ENCODE assay signal across 11 cellular contexts in the genomic region with DNA sequence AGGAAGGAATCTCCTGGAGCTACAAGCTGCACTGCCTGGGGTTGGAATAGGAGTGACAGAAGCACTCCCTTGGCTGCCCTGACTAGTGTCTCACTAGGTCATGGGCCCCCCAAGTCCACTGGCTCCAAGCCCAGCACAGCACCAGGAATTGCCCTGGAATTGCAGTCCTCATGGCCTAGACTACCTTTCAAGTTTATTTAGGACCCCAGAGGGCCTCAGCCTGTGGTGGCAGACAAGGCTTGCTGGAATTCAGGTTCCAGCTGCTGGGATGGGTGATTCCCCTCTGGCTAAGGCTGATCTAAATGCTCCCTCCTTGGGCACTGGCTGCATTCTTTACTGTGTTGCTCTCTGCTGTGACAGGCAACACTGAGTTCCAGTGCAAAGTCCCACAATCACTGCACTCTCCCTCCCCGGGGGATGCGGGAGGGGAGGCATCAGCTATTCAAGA. TPM values are rescaled to one million over a fixed set of nuclear protein-coding genes. Genes with fewer than 3 reads are reported as not detected.
A peak's percentile ranks its signal among the peaks of the same experiment; 100 is the strongest.
DNase-seq lines count a peak whose midpoint lies in the region; ATAC-seq, FAIRE-seq and TF ChIP-seq lines count a peak whose summit lies in the region.
"Had no signal": no experiment of that assay in that cellular context is flagged by ENCODE, and none has a peak within 500 bp of the region (broad histone marks: within the 10 kb centered on the region; RNA-seq: fewer than 3 reads in every experiment).

No MANE protein-coding gene starts in this region.

- H3K27me3 ChIP-seq in psoas muscle (ENCODE audit: insufficient read depth in 3 of 3, low read length in 2 of 3), result no peaks in the 10 kb centered on the region
- H3K27me3 ChIP-seq: BLaER1 had no signal

- DNase-seq in Calu3, result no peak
- peak; percentile 67 for DNase-seq in glutamatergic neuron
- no peak for DNase-seq in psoas muscle
- no peak for DNase-seq in GM12891 (ENCODE audit: insufficient read length, low spot score)
- DNase-seq in urothelium cell line (ENCODE audit: low spot score), result no peak
- no peak for DNase-seq in NCI-H2227 treated with DMSO at 0.1 percent for 48 hours (lab: John Stamatoyannopoulos, UW)

- H3K36me3 Mint-ChIP-seq in Calu3 (ENCODE audit: insufficient read depth, unreplicated experiment) (no peaks in the 10 kb centered on the region), glutamatergic neuron (ENCODE audit: unreplicated experiment) (peaks cover 30% of the 10 kb centered on the region)

- no TSS peak for BruUV-seq in Calu3 (replicated peaks; lab: Mats Ljungman, UMichigan)

- H3K27me3 Mint-ChIP-seq in Calu3 (ENCODE audit: unreplicated experiment) (no peaks in the 10 kb centered on the region), glutamatergic neuron (ENCODE audit: unreplicated experiment) (peaks cover 1% of the 10 kb centered on the region)
- H3K27me3 Mint-ChIP-seq: activated naive CD4-positive, alpha-beta T cell treated with anti-CD3 and anti-CD28 coated beads, Interleukin-2, amount 50 U/mL, for 24 hours; IgD-negative memory B cell had no signal

- H3K27ac Mint-ChIP-seq in Calu3 (ENCODE audit: unreplicated experiment) (peak overlapping the region; percentile 43), glutamatergic neuron (ENCODE audit: unreplicated experiment) (peak overlapping the region; percentile 93)
- H3K27ac Mint-ChIP-seq: activated naive CD4-positive, alpha-beta T cell treated with anti-CD3 and anti-CD28 coated beads, Interleukin-2, amount 50 U/mL, for 24 hours; IgD-negative memory B cell had no signal

- H3K4me3 Mint-ChIP-seq in Calu3 (ENCODE audit: low read depth, unreplicated experiment) (no peak overlapping the region), glutamatergic neuron (ENCODE audit: unreplicated experiment) (no peak overlapping the region)
- H3K4me3 Mint-ChIP-seq: activated naive CD4-positive, alpha-beta T cell treated with anti-CD3 and anti-CD28 coated beads, Interleukin-2, amount 50 U/mL, for 24 hours; IgD-negative memory B cell had no signal

- H3K4me3 ChIP-seq in psoas muscle, result no peak overlapping the region
- H3K4me3 ChIP-seq: BLaER1 had no signal

- peaks cover 8 to 83% of the 10 kb centered on the region in 2 donors for H3K36me3 ChIP-seq in psoas muscle (ENCODE audit: insufficient read depth in 1 of 2, low read depth in 1 of 2)

- CTCF ChIA-PET in Calu3 (lab: Charles Lee), result interaction anchor here (1.0 to 2.5 kb wide), 3 partner anchors 13 to 233 kb away, joined by 3 to 8 read pairs (median 4); partner anchors contain the start of genes STRADB and TRAK2

- H3K4me1 ChIP-seq in psoas muscle, result peaks cover 12% of the 10 kb centered on the region
- H3K4me1 ChIP-seq: BLaER1 had no signal

- H3K27ac ChIP-seq in psoas muscle, result peak overlapping the region; percentile 63
- H3K27ac ChIP-seq: BLaER1 had no signal

- no peak for FAIRE-seq in GM12891 (lab: Jason Lieb, UNC)
- FAIRE-seq in urothelium cell line (lab: Jason Lieb, UNC), result no peak

- H3K9me3 ChIP-seq in psoas muscle, result no peaks in the 10 kb centered on the region

- WGBS in psoas muscle, 3 donors, result 60 to 84% (median 81%) methylated on average over 2 of the region's 2 CpGs

- intact Hi-C loops in Calu3 (cut with micrococcal nuclease; ENCODE audit: unreplicated experiment), result no loop called here
- intact Hi-C loops in psoas muscle (cut with DNase I), result loop anchor here in 1 of 2 donors (10.0 kb wide), 1 partner anchor 259 kb away; no protein-coding TSS in a partner anchor

- no peak for TF ChIP-seq POLR2A in GM12891 (IDR thresholded peaks at IDR 0.05; ENCODE audit: low read depth, low read length)

- TF ChIP-seq CTCF in Calu3 (IDR thresholded peaks at IDR 0.05; ENCODE audit: unreplicated experiment) (no peak), glutamatergic neuron (IDR thresholded peaks at IDR 0.05; ENCODE audit: partially characterized antibody, unreplicated experiment) (no peak), psoas muscle (IDR thresholded peaks at IDR 0.05) (no peak)

- H3K9me3 Mint-ChIP-seq in Calu3 (ENCODE audit: low read depth, unreplicated experiment) (peaks cover 9% of the 10 kb centered on the region), glutamatergic neuron (ENCODE audit: unreplicated experiment) (no peaks in the 10 kb centered on the region)
- H3K9me3 Mint-ChIP-seq: activated naive CD4-positive, alpha-beta T cell treated with anti-CD3 and anti-CD28 coated beads, Interleukin-2, amount 50 U/mL, for 24 hours had no signal

- H3K4me1 Mint-ChIP-seq in Calu3 (ENCODE audit: low read depth, unreplicated experiment) (peaks cover 27% of the 10 kb centered on the region), glutamatergic neuron (ENCODE audit: low read depth, unreplicated experiment) (peaks cover 33% of the 10 kb centered on the region)

- peak; percentile 68 for ATAC-seq in SK-N-SH treated with all-trans-retinoic acid at 6 μM for 48 hours
- ATAC-seq in psoas muscle, result peak in 2 of 4 donors; percentile 38 to 40
- ATAC-seq in GM21423 (IDR thresholded peaks at IDR 0.05; ENCODE audit: unreplicated experiment), result no peak

TF ChIP-seq in SK-N-SH treated with all-trans-retinoic acid at 6 μM for 48 hours, 23 proteins besides CTCF, POLR2A, EP300 and RAD21 (continues in another document):
- no peak for TF ChIP-seq ZFP3 (CRISPR knock-in tag; IDR thresholded peaks at IDR 0.05)
- no peak for TF ChIP-seq ZNF565 (CRISPR knock-in tag; conservative IDR thresholded peaks at IDR 0.05; ENCODE audit: low read depth)
- TF ChIP-seq, protein P1, sequence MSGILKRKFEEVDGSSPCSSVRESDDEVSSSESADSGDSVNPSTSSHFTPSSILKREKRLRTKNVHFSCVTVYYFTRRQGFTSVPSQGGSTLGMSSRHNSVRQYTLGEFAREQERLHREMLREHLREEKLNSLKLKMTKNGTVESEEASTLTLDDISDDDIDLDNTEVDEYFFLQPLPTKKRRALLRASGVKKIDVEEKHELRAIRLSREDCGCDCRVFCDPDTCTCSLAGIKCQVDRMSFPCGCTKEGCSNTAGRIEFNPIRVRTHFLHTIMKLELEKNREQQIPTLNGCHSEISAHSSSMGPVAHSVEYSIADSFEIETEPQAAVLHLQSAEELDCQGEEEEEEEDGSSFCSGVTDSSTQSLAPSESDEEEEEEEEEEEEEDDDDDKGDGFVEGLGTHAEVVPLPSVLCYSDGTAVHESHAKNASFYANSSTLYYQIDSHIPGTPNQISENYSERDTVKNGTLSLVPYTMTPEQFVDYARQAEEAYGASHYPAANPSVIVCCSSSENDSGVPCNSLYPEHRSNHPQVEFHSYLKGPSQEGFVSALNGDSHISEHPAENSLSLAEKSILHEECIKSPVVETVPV (CRISPR knock-in tag; IDR thresholded peaks at IDR 0.05), result no peak
- TF ChIP-seq OSR1 (CRISPR knock-in tag; IDR thresholded peaks at IDR 0.05), result no peak

TF ChIP-seq in GM12891, 5 proteins besides CTCF, POLR2A, EP300 and RAD21:
- no peak for TF ChIP-seq POU2F2 (IDR thresholded peaks at IDR 0.05; ENCODE audit: low read depth, low read length)
- no peak for TF ChIP-seq POLR2AphosphoS5 (IDR thresholded peaks at IDR 0.05; ENCODE audit: low read depth, low read length)
- no peak for TF ChIP-seq TAF1 (IDR thresholded peaks at IDR 0.05; ENCODE audit: low read depth, low read length)
- no peak for TF ChIP-seq PAX5 (IDR thresholded peaks at IDR 0.05; ENCODE audit: insufficient read depth, low read length, severe bottlenecking)
- no peak for TF ChIP-seq SPI1 (IDR thresholded peaks at IDR 0.05; ENCODE audit: low read depth, low read length)

RNA-seq across cellular contexts. Expression of gene STRADB, which starts 14.0 kb away (rescaled TPM):
- total RNA-seq in Calu3 (2022) (19.0 and 19.8 TPM in 2 replicates), glutamatergic neuron (ENCODE audit: unreplicated experiment) (40.5 TPM), psoas muscle (10 to 100 TPM; 55.9 to 87.3 (median 81.2) TPM)
- 100 to 1,000 TPM in 1 of 3 donors, 10 to 100 TPM in 2; 48.5 to 175 (median 69.9) TPM for polyA plus RNA-seq in psoas muscle
- polyA plus RNA-seq in GM12891 (2012; ENCODE audit: low read depth, missing spikeins), result 7.3 TPM

RNA-seq across cellular contexts. Expression of gene TRAK2, which starts 14.3 kb away (rescaled TPM):
- total RNA-seq in Calu3 (2022) (24.4 TPM in 2 replicates), glutamatergic neuron (ENCODE audit: unreplicated experiment) (58.9 TPM), psoas muscle (10 to 100 TPM; 17.6 to 53.0 (median 36.5) TPM)
- polyA plus RNA-seq in psoas muscle, result 10 to 100 TPM in 2 of 3 donors, 1 to 10 TPM in 1; 9.8 to 23.4 (median 21.1) TPM
- polyA plus RNA-seq in GM12891 (2012; ENCODE audit: low read depth, missing spikeins), result 3.3 TPM
